Comparison of ENCODE assay signal across 8 cellular contexts in genomic region chr1:182084487-182085316, GRCh38. TPM values are rescaled to one million over a fixed set of nuclear protein-coding genes. Genes with fewer than 3 reads are reported as not detected.
DNase-seq lines count a peak whose midpoint lies in the region; ATAC-seq and TF ChIP-seq lines count a peak whose summit lies in the region.

No MANE protein-coding gene starts in this region.

- intact Hi-C loops in right lobe of liver (cut with DNase I) = loop anchor here (5.0 to 10.0 kb wide), 3 partner anchors 58 to 320 kb away; partner anchors contain the start of gene TEDDM1 (in 1 of the 2)

- in situ Hi-C loops in GM13977 (cut with MboI; ENCODE audit: low pct_unique_long_range_greater_than_20kb, low sequenced_read_pairs, unreplicated experiment) = loop anchor here (10.0 kb wide), 1 partner anchor 310 kb away; the partner anchor contains the start of gene GLUL

- no peak overlapping the region; the same call in 1 of the 2 replicates for H3K27ac ChIP-seq in 22Rv1
- H3K27ac ChIP-seq in right lobe of liver = no peak overlapping the region

- 13% methylated on average over 4 of the region's 8 CpGs for WGBS in right lobe of liver (ENCODE audit: insufficient coverage, low coverage, low lambda C conversion rate, missing lambda C conversion rate)

- H3K4me1 ChIP-seq in right lobe of liver = peaks cover 0 to 5% (median 1%) of the 10 kb centered on the region in 4 donors

- TF ChIP-seq CTCF in 22Rv1 (IDR thresholded peaks at IDR 0.05) = peak; percentile 88
- peak; percentile 84 for TF ChIP-seq CTCF in GM13977 (IDR thresholded peaks at IDR 0.05; ENCODE audit: extremely low read depth, insufficient read depth, missing control alignments)
- TF ChIP-seq CTCF in right lobe of liver (IDR thresholded peaks at IDR 0.05) = peak; percentile 78 to 97 (median 81)

- no peak for TF ChIP-seq POLR2A in right lobe of liver (IDR thresholded peaks at IDR 0.05)

- DNase-seq in GM13977 (ENCODE audit: low spot score) (peak; percentile 83), NCI-H510A treated with DMSO at 0.1 percent for 48 hours (lab: John Stamatoyannopoulos, UW) (peak; percentile 81), dermis microvascular lymphatic vessel endothelial cell (ENCODE audit: low read depth in 2 of 2) (peak; percentile 64 to 67), right lobe of liver (peak; percentile 80 to 84 (median 84))
- peak; percentile 80 for DNase-seq in activated CD4-positive, alpha-beta T cell treated with anti-CD3 and anti-CD28 coated beads, Interleukin-2, amount 50 U/mL, for 1 hour
- peak; percentile 52 to 57 (median 53) for DNase-seq in stimulated activated CD4-positive, alpha-beta T cell treated with anti-CD3 and anti-CD28 coated beads, TNF-alpha, amount 100 ng/mL, for 4 hours (ENCODE audit: low read depth in 3 of 3)

- no peak overlapping the region for H3K4me3 ChIP-seq in right lobe of liver

- H3K27me3 ChIP-seq in right lobe of liver = no peaks in the 10 kb centered on the region

- ATAC-seq in HG03378 (IDR thresholded peaks at IDR 0.05; ENCODE audit: unreplicated experiment) = peak; percentile 64
- peak; percentile 94 to 98 (median 96) for ATAC-seq in right lobe of liver

- no peaks in the 10 kb centered on the region for H3K36me3 ChIP-seq in right lobe of liver

- no peaks in the 10 kb centered on the region for H3K9me3 ChIP-seq in right lobe of liver

RNA-seq across cellular contexts. Expression of gene ZNF648, which starts 23.2 kb away (rescaled TPM):
- total RNA-seq in dermis microvascular lymphatic vessel endothelial cell (not detected in 2 replicates), right lobe of liver (1 to 10 TPM in 1 of 6 experiments, under 1 TPM in 5; 0.35 to 1.5 (median 0.57) TPM)
